8 cellular contexts compared by ENCODE assay signal in genomic region chr19:49486710-49487276, GRCh38. TPM values are rescaled to one million over a fixed set of nuclear protein-coding genes. Genes with fewer than 3 reads are reported as not detected.
DNase-seq lines count a peak whose midpoint lies in the region; ATAC-seq and TF ChIP-seq lines count a peak whose summit lies in the region.

No MANE protein-coding gene starts in this region.

- H3K27me3 Mint-ChIP-seq in WTC11 (ENCODE audit: low read depth) = peaks cover 6% of the 10 kb centered on the region; the same call in 1 of the 2 replicates

- H3K9me3 ChIP-seq in HEK293 (ENCODE audit: control insufficient read depth, insufficient read depth, low read depth, low read length) (no peaks in the 10 kb centered on the region), gastroesophageal sphincter (no peaks in the 10 kb centered on the region), spleen (no peaks in the 10 kb centered on the region)

- H3K4me3 ChIP-seq in HEK293 (ENCODE audit: low read depth, low read length) = no peak overlapping the region; the same call in 1 of the 2 replicates
- H3K4me3 ChIP-seq in gastroesophageal sphincter = peak overlapping the region in 1 of 2 donors; percentile 73
- peak overlapping the region in 5 of 8 donors; percentile 5 to 93 (median 76) for H3K4me3 ChIP-seq in spleen

- CTCF ChIA-PET in HEK293 (lab: Yijun Ruan, JAX) = interaction anchor here (1.1 to 1.9 kb wide), 2 partner anchors 8 to 10 kb away, joined by 4 to 5 read pairs; no protein-coding TSS in a partner anchor
- CTCF ChIA-PET in WTC11 (lab: Charles Lee) = no interaction called here

- 98 to 100% methylated on average over 2 to 7 of the region's 23 CpGs for WGBS in gastroesophageal sphincter (ENCODE audit: low coverage in 1 of 2), 2 donors
- 62 to 67% (median 65%) methylated on average over 23 of the region's 23 CpGs for WGBS in spleen, 5 donors

- peaks cover 43% of the 10 kb centered on the region for H3K36me3 Mint-ChIP-seq in WTC11

- peak overlapping the region; percentile 97 for H3K4me3 Mint-ChIP-seq in WTC11

- TF ChIP-seq POLR2A in gastroesophageal sphincter (IDR thresholded peaks at IDR 0.05) (no peak), spleen (IDR thresholded peaks at IDR 0.05) (no peak)

- peaks cover 4% of the 10 kb centered on the region; the same call in 1 of the 2 replicates for H3K4me1 ChIP-seq in HEK293 (ENCODE audit: control insufficient read depth, insufficient read depth, low read length)
- H3K4me1 ChIP-seq in gastroesophageal sphincter = peaks cover 7 to 39% (median 18%) of the 10 kb centered on the region in 3 donors
- H3K4me1 ChIP-seq in spleen = peaks cover 21 to 49% (median 41%) of the 10 kb centered on the region in 6 donors

- ATAC-seq in WTC11 = no peak
- ATAC-seq in gastroesophageal sphincter = no peak
- no peak for ATAC-seq in HG03378 (IDR thresholded peaks at IDR 0.05; ENCODE audit: unreplicated experiment)
- no peak for ATAC-seq in HG02840 (IDR thresholded peaks at IDR 0.05; ENCODE audit: low FRiP score, unreplicated experiment)
- ATAC-seq in GM18868 (IDR thresholded peaks at IDR 0.05; ENCODE audit: unreplicated experiment) = no peak

- POLR2A ChIA-PET in HEK293 (lab: Yijun Ruan, JAX) (interaction anchor here (1.2 to 1.6 kb wide), 5 partner anchors 9 to 154 kb away, joined by 3 to 26 read pairs (median 6); partner anchors contain the start of genes PIH1D1, RPS11 and RRAS), WTC11 (lab: Charles Lee) (interaction anchor here (1.5 kb wide), 1 partner anchor 10 kb away, joined by 9 read pairs; the partner anchor contains the start of gene RPS11)

- H3K36me3 ChIP-seq in HEK293 (ENCODE audit: control insufficient read depth in 2 of 2, insufficient read depth in 1 of 2, low read length in 2 of 2) (peaks cover 14 to 41% of the 10 kb centered on the region in 2 experiments), gastroesophageal sphincter (peaks cover 7 to 68% of the 10 kb centered on the region in 2 donors), spleen (peaks cover 2 to 78% (median 37%) of the 10 kb centered on the region in 6 donors)

- intact Hi-C loops in spleen (cut with DNase I; ENCODE audit: low total_unique reads) = no loop called here

- DNase-seq in WTC11 (ENCODE audit: low spot score) (no peak), spleen (peak; percentile 84), NCI-H146 (lab: John Stamatoyannopoulos, UW) (no peak)

- H3K27ac ChIP-seq in HEK293 (ENCODE audit: extremely low read depth, low read depth, low read length) (no peak overlapping the region), gastroesophageal sphincter (peak overlapping the region; percentile 27 to 93 (median 90)), spleen (peak overlapping the region; percentile 68 to 96 (median 92))

- peaks cover 20% of the 10 kb centered on the region for H3K4me1 Mint-ChIP-seq in WTC11

- H3K9me3 Mint-ChIP-seq in WTC11 = no peaks in the 10 kb centered on the region

- no peak for TF ChIP-seq EP300 in gastroesophageal sphincter (IDR thresholded peaks at IDR 0.05)

- TF ChIP-seq CTCF in HEK293 (tag by site-specific recombination; IDR thresholded peaks at IDR 0.05) (peak; percentile 17; the same call in 1 of the 2 replicates), WTC11 (IDR thresholded peaks at IDR 0.05) (no peak), gastroesophageal sphincter (IDR thresholded peaks at IDR 0.05) (peak in 2 of 4 experiments; percentile 9 to 19), spleen (IDR thresholded peaks at IDR 0.05 in 8 of 11, conservative IDR thresholded peaks at IDR 0.05 in 3 of 11) (no peak)

- no peak overlapping the region for H3K27ac Mint-ChIP-seq in WTC11

- H3K27me3 ChIP-seq in gastroesophageal sphincter (no peaks in the 10 kb centered on the region), spleen (replicated peaks in 1 of 7) (no peaks in the 10 kb centered on the region)

TF ChIP-seq in HEK293, 187 proteins besides CTCF, POLR2A, EP300 and RAD21 (continues in another document):
- TF ChIP-seq ZNF335 (tag by site-specific recombination; conservative IDR thresholded peaks at IDR 0.05) (peak; percentile 68), ZSCAN5A (tag by site-specific recombination; IDR thresholded peaks at IDR 0.05) (no peak)

TF ChIP-seq in WTC11, 78 proteins besides CTCF, POLR2A, EP300 and RAD21:
- peak; percentile 82 for TF ChIP-seq ZNF121 (CRISPR knock-in tag; IDR thresholded peaks at IDR 0.05)
- TF ChIP-seq GTF2I (CRISPR knock-in tag; conservative IDR thresholded peaks at IDR 0.05) = peak; percentile 95
- no peak for TF ChIP-seq TEAD1 (CRISPR knock-in tag; IDR thresholded peaks at IDR 0.05)

RNA-seq across cellular contexts. Expression of gene RPL13A, which starts 0.6 kb away (rescaled TPM):
- total RNA-seq in WTC11 (2021) (3,861 to 4,362 TPM (median 4,362 TPM) in 3 replicates), gastroesophageal sphincter (1,000 to 10,000 TPM; 1,269 to 3,399 (median 2,205) TPM), spleen (1,000 to 10,000 TPM; 2,521 to 3,132 (median 2,768) TPM)
- 1,000 to 10,000 TPM; 6,561 to 7,408 (median 7,261) TPM for polyA plus RNA-seq in spleen

RNA-seq across cellular contexts. Expression of gene RPS11, which starts 9.4 kb away (rescaled TPM):
- total RNA-seq in WTC11 (2021) (2,299 to 2,683 TPM (median 2,679 TPM) in 3 replicates), gastroesophageal sphincter (1,000 to 10,000 TPM; 2,443 to 5,156 (median 3,385) TPM), spleen (1,000 to 10,000 TPM; 1,555 to 3,509 (median 2,434) TPM)
- polyA plus RNA-seq in spleen = over 10,000 TPM in 2 of 3 donors, 1,000 to 10,000 TPM in 1; 8,326 to 12,835 (median 11,104) TPM

RNA-seq across cellular contexts. Expression of gene FLT3LG, which starts 12.8 kb away (rescaled TPM):
- total RNA-seq in WTC11 (2021) (2.9 to 5.3 TPM (median 3.6 TPM) in 3 replicates), gastroesophageal sphincter (10 to 100 TPM in 1 of 4 donors, 1 to 10 TPM in 3; 3.1 to 21.0 (median 7.6) TPM), spleen (10 to 100 TPM; 11.2 to 32.8 (median 24.1) TPM)
- 10 to 100 TPM; 16.4 to 26.4 (median 19.9) TPM for polyA plus RNA-seq in spleen

RNA-seq across cellular contexts. Expression of gene FCGRT, which starts 25.7 kb away (rescaled TPM):
- 53.8 to 69.9 TPM (median 61.2 TPM) in 3 replicates for total RNA-seq in WTC11 (2021)
- 100 to 1,000 TPM in 3 of 4 donors, 10 to 100 TPM in 1; 78.6 to 255 (median 158) TPM for total RNA-seq in gastroesophageal sphincter
- 100 to 1,000 TPM; 273 to 616 (median 435) TPM for total RNA-seq in spleen
- 100 to 1,000 TPM; 144 to 364 (median 279) TPM for polyA plus RNA-seq in spleen

RNA-seq across cellular contexts. Expression of gene ALDH16A1, which starts 33.8 kb away (rescaled TPM):
- total RNA-seq in WTC11 (2021) = 44.3 to 53.6 TPM (median 52.6 TPM) in 3 replicates
- 10 to 100 TPM; 11.8 to 34.4 (median 22.2) TPM for total RNA-seq in gastroesophageal sphincter
- total RNA-seq in spleen = 10 to 100 TPM; 38.7 to 50.2 (median 45.8) TPM
- polyA plus RNA-seq in spleen = 10 to 100 TPM; 54.9 to 99.9 (median 94.9) TPM

Comparison
In these comparisons a context has a peak if more than half of its experiments do, and no peak if none do; other contexts are left out.
1. Of the 8 proteins assayed by ChIP-seq in both HEK293 and WTC11: peak only in HEK293: CTCF; only in WTC11: none; in both: ZNF121; in neither: 6.